ENCODE assay signal across 8 cellular contexts in the genomic region with DNA sequence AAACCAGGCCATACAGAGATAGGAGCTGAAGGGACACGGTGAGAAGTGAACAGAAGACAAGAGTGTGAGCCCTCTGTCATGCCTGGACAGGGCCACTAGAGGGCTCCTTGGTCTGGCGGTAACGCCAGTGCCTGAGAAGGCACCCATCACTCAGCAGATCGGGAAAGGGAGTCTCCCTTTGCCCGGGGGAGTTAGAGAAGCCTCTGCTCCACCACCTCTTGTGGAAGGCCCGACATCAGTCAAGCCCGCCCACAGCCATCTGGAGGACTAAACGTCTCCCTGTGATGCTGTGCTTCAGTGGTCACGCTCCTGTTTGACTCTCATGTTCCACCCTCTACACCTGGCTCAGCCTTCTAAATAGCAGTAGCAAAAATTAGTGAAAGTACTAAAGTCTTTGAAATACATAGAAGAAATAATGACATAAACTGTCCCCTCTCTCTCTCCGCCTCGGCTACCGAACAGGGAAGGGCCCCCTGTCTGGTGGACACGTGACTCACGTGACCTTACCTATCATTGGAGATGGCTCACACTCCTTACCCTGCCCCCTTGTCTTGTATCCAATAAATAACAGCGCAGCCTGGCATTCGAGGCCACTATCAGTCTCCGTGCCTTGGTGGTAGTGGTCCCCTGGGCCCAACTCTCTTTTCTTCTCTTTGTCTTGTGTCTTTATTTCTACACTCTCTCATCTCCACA.
DNase-seq lines count a peak whose midpoint lies in the region; ATAC-seq and TF ChIP-seq lines count a peak whose summit lies in the region.

No MANE protein-coding gene starts in this region.

- TF ChIP-seq EP300 in neural cell (conservative IDR thresholded peaks at IDR 0.05; ENCODE audit: poor library complexity, severe bottlenecking), result no peak

- peaks cover 11% of the 10 kb centered on the region for H3K9me3 Mint-ChIP-seq in activated CD8-positive, alpha-beta T cell treated with anti-CD3 and anti-CD28 coated beads, Interleukin-2, amount 10 ng/mL, durations not matched to agents 7 days and 5 days (ENCODE audit: insufficient read depth)
- H3K9me3 Mint-ChIP-seq in endothelial cell (ENCODE audit: unreplicated experiment), result no peaks in the 10 kb centered on the region

- H3K36me3 Mint-ChIP-seq in activated CD8-positive, alpha-beta T cell treated with anti-CD3 and anti-CD28 coated beads, Interleukin-2, amount 10 ng/mL, durations not matched to agents 7 days and 5 days (ENCODE audit: low read depth), result peaks cover 3% of the 10 kb centered on the region
- H3K36me3 Mint-ChIP-seq in endothelial cell (ENCODE audit: low read depth, unreplicated experiment), result no peaks in the 10 kb centered on the region

- H3K4me3 Mint-ChIP-seq in activated CD8-positive, alpha-beta T cell treated with anti-CD3 and anti-CD28 coated beads, Interleukin-2, amount 10 ng/mL, durations not matched to agents 7 days and 5 days, result no peak overlapping the region
- H3K4me3 Mint-ChIP-seq in endothelial cell (ENCODE audit: unreplicated experiment), result no peak overlapping the region

- H3K4me3 ChIP-seq in neural cell (ENCODE audit: low read length), result no peak overlapping the region

- no peaks in the 10 kb centered on the region for H3K79me2 ChIP-seq in neural cell (replicated peaks; ENCODE audit: insufficient read depth, low read length)

- H3K9ac ChIP-seq in neural cell (ENCODE audit: low read length), result no peak overlapping the region

- DNase-seq in NCI-H446 (lab: John Stamatoyannopoulos, UW) (peak; percentile 7 to 57), NCI-H446 treated with DMSO at 0.1 percent for 48 hours (lab: John Stamatoyannopoulos, UW) (no peak), NCI-H748 treated with DMSO at 0.1 percent for 48 hours (lab: John Stamatoyannopoulos, UW) (peak; percentile 13), endothelial cell (ENCODE audit: low spot score) (peak; percentile 61), stromal cell of bone marrow (ENCODE audit: low read depth) (peak; percentile 9), AG08396 (ENCODE audit: low spot score) (no peak)
- peak; percentile 74 for DNase-seq in activated CD8-positive, alpha-beta T cell treated with anti-CD3 and anti-CD28 coated beads, Interleukin-2, amount 10 ng/mL, durations not matched to agents 7 days and 5 days

- no peaks in the 10 kb centered on the region for H4K20me1 ChIP-seq in neural cell (ENCODE audit: insufficient read depth)

- H3K27me3 Mint-ChIP-seq in activated CD8-positive, alpha-beta T cell treated with anti-CD3 and anti-CD28 coated beads, Interleukin-2, amount 10 ng/mL, durations not matched to agents 7 days and 5 days (ENCODE audit: low read depth), result peaks cover 62% of the 10 kb centered on the region
- peaks cover 5% of the 10 kb centered on the region for H3K27me3 Mint-ChIP-seq in endothelial cell (ENCODE audit: unreplicated experiment)

- peaks cover 7% of the 10 kb centered on the region for H3K4me1 Mint-ChIP-seq in activated CD8-positive, alpha-beta T cell treated with anti-CD3 and anti-CD28 coated beads, Interleukin-2, amount 10 ng/mL, durations not matched to agents 7 days and 5 days (ENCODE audit: low read depth)
- peaks cover 6% of the 10 kb centered on the region for H3K4me1 Mint-ChIP-seq in endothelial cell (ENCODE audit: unreplicated experiment)

- no peaks in the 10 kb centered on the region for H3K9me3 ChIP-seq in neural cell (ENCODE audit: low read length)

- peak; percentile 68 for ATAC-seq in activated CD8-positive, alpha-beta T cell treated with anti-CD3 and anti-CD28 coated beads, Interleukin-2, amount 10 ng/mL, durations not matched to agents 7 days and 5 days

- no peak overlapping the region for H3K4me2 ChIP-seq in neural cell (ENCODE audit: low read length)

- no peak overlapping the region for H3K27ac ChIP-seq in neural cell (ENCODE audit: low read length)

- H3K27me3 ChIP-seq in neural cell (ENCODE audit: insufficient read depth, low read depth, low read length), result no peaks in the 10 kb centered on the region

- H3K9me2 ChIP-seq in neural cell (ENCODE audit: insufficient read depth, low read length), result no peaks in the 10 kb centered on the region

- POLR2A ChIA-PET in activated CD8-positive, alpha-beta T cell treated with anti-CD3 and anti-CD28 coated beads, Interleukin-2, amount 10 ng/mL, durations not matched to agents 7 days and 5 days (lab: Charles Lee), result no interaction called here

- H3K36me3 ChIP-seq in neural cell (ENCODE audit: insufficient read depth, low read length), result no peaks in the 10 kb centered on the region

- H3K27ac Mint-ChIP-seq in activated CD8-positive, alpha-beta T cell treated with anti-CD3 and anti-CD28 coated beads, Interleukin-2, amount 10 ng/mL, durations not matched to agents 7 days and 5 days, result no peak overlapping the region
- H3K27ac Mint-ChIP-seq in endothelial cell (ENCODE audit: unreplicated experiment), result no peak overlapping the region

- peak; percentile 28 for TF ChIP-seq RAD21 in neural cell (conservative IDR thresholded peaks at IDR 0.05)

- CTCF ChIA-PET in activated CD8-positive, alpha-beta T cell treated with anti-CD3 and anti-CD28 coated beads, Interleukin-2, amount 10 ng/mL, durations not matched to agents 7 days and 5 days (lab: Charles Lee), result interaction anchor here (0.8 to 1.4 kb wide), 7 partner anchors 12 to 173 kb away, joined by 3 to 10 read pairs (median 5); no protein-coding TSS in a partner anchor

- no peak overlapping the region for H2AFZ ChIP-seq in neural cell (ENCODE audit: low read depth, low read length)

- TF ChIP-seq CTCF in endothelial cell (IDR thresholded peaks at IDR 0.05; ENCODE audit: unreplicated experiment), result peak; percentile 64
- peak; percentile 59 for TF ChIP-seq CTCF in neural cell (IDR thresholded peaks at IDR 0.05; ENCODE audit: poor library complexity, severe bottlenecking)

- H3F3A ChIP-seq in neural cell (ENCODE audit: insufficient read depth, low read length, poor library complexity, severe bottlenecking), result no peaks in the 10 kb centered on the region

TF ChIP-seq in neural cell, 6 proteins besides CTCF, POLR2A, EP300 and RAD21:
- TF ChIP-seq REST (IDR thresholded peaks at IDR 0.05; ENCODE audit: borderline replicate concordance), result no peak
- TF ChIP-seq SMC3 (conservative IDR thresholded peaks at IDR 0.05; ENCODE audit: poor library complexity), result peak; percentile 37

Comparison
In these comparisons a context has a peak if more than half of its experiments do, and no peak if none do; other contexts are left out.
1. DNase-seq: peak in NCI-H446 (2 of 2), NCI-H748 treated with DMSO at 0.1 percent for 48 hours (single experiment), activated CD8-positive, alpha-beta T cell treated with anti-CD3 and anti-CD28 coated beads, Interleukin-2, amount 10 ng/mL, durations not matched to agents 7 days and 5 days (single experiment), endothelial cell (single experiment) and stromal cell of bone marrow (single experiment); none in NCI-H446 treated with DMSO at 0.1 percent for 48 hours (single experiment) and AG08396 (single experiment).